ENCODE assay signal across 19 cellular contexts in genomic region chr3:110016235-110016634, GRCh38.
A peak's percentile ranks its signal among the peaks of the same experiment; 100 is the strongest.
DNase-seq lines count a peak whose midpoint lies in the region; ATAC-seq and TF ChIP-seq lines count a peak whose summit lies in the region.
"Had no signal": no experiment of that assay in that cellular context is flagged by ENCODE, and none has a peak within 500 bp of the region (broad histone marks: within the 10 kb centered on the region; RNA-seq: fewer than 3 reads in every experiment).

No MANE protein-coding gene starts in this region.

- intact Hi-C loops in sciatic nerve (cut with DNase I) (no loop called here), colonic mucosa (cut with DNase I) (no loop called here)
- intact Hi-C loops in activated naive CD4-positive, alpha-beta T cell treated with anti-CD3 and anti-CD28 coated beads for 36 hours (cut with micrococcal nuclease): no loop called here

- no peaks in the 10 kb centered on the region for H4K20me1 ChIP-seq in GM23338 (replicated peaks; ENCODE audit: insufficient read depth)

- H3K27me3 ChIP-seq in GM23338 (ENCODE audit: insufficient read depth) (no peaks in the 10 kb centered on the region), iPS-20b (ENCODE audit: insufficient read depth, low read length) (no peaks in the 10 kb centered on the region), colonic mucosa (no peaks in the 10 kb centered on the region)
- H3K27me3 ChIP-seq: SJCRH30 had no signal

- peaks cover 42% of the 10 kb centered on the region for H3K4me1 ChIP-seq in GM23338 (ENCODE audit: insufficient read depth)
- H3K4me1 ChIP-seq in iPS-20b (ENCODE audit: insufficient read depth, low read length): peaks cover 33% of the 10 kb centered on the region
- no peaks in the 10 kb centered on the region for H3K4me1 ChIP-seq in colonic mucosa
- H3K4me1 ChIP-seq: Caco-2, SJCRH30 had no signal

- H3K79me2 ChIP-seq in GM23338 (replicated peaks; ENCODE audit: insufficient read depth): no peaks in the 10 kb centered on the region

- no peaks in the 10 kb centered on the region for H3F3A ChIP-seq in GM23338 (replicated peaks; ENCODE audit: low read depth)

- peak overlapping the region; percentile 78; the same call in 1 of the 2 replicates for H2AFZ ChIP-seq in GM23338

- H3K27ac Mint-ChIP-seq in GM23338 (peak overlapping the region; percentile 76), WTC11 (peak overlapping the region; percentile 90)
- no peak overlapping the region for H3K27ac Mint-ChIP-seq in activated naive CD4-positive, alpha-beta T cell treated with anti-CD3 and anti-CD28 coated beads for 36 hours
- H3K27ac Mint-ChIP-seq: immature natural killer cell had no signal

- peaks cover 1% of the 10 kb centered on the region for H3K27me3 Mint-ChIP-seq in GM23338 (ENCODE audit: insufficient read depth, low read depth, poor library complexity)
- H3K27me3 Mint-ChIP-seq in WTC11 (ENCODE audit: low read depth): no peaks in the 10 kb centered on the region
- H3K27me3 Mint-ChIP-seq in activated naive CD4-positive, alpha-beta T cell treated with anti-CD3 and anti-CD28 coated beads for 36 hours (ENCODE audit: low read depth): no peaks in the 10 kb centered on the region

- POLR2A ChIA-PET in WTC11 (lab: Charles Lee): no interaction called here

- H3K36me3 ChIP-seq in GM23338 (ENCODE audit: insufficient read depth) (no peaks in the 10 kb centered on the region), iPS-20b (ENCODE audit: insufficient read depth, low read depth, low read length) (no peaks in the 10 kb centered on the region), colonic mucosa (no peaks in the 10 kb centered on the region)
- H3K36me3 ChIP-seq: SJCRH30 had no signal

- H3K4me3 Mint-ChIP-seq in GM23338 (no peak overlapping the region), WTC11 (no peak overlapping the region)
- no peak overlapping the region for H3K4me3 Mint-ChIP-seq in activated naive CD4-positive, alpha-beta T cell treated with anti-CD3 and anti-CD28 coated beads for 36 hours
- H3K4me3 Mint-ChIP-seq: immature natural killer cell had no signal

- H3K36me3 Mint-ChIP-seq in GM23338 (ENCODE audit: low read depth) (peaks cover 8% of the 10 kb centered on the region), WTC11 (peaks cover 11% of the 10 kb centered on the region; the same call in 1 of the 2 replicates)
- H3K36me3 Mint-ChIP-seq in activated naive CD4-positive, alpha-beta T cell treated with anti-CD3 and anti-CD28 coated beads for 36 hours (ENCODE audit: low read depth): no peaks in the 10 kb centered on the region
- H3K36me3 Mint-ChIP-seq: immature natural killer cell had no signal

- peaks cover 11% of the 10 kb centered on the region for H3K9me3 Mint-ChIP-seq in GM23338
- peaks cover 10% of the 10 kb centered on the region for H3K9me3 Mint-ChIP-seq in WTC11
- H3K9me3 Mint-ChIP-seq in activated naive CD4-positive, alpha-beta T cell treated with anti-CD3 and anti-CD28 coated beads for 36 hours: peaks cover 8% of the 10 kb centered on the region

- TF ChIP-seq CTCF in GM23338 (conservative IDR thresholded peaks at IDR 0.05; ENCODE audit: low read depth in 2 of 2) (no peak), WTC11 (IDR thresholded peaks at IDR 0.05) (no peak), colonic mucosa (IDR thresholded peaks at IDR 0.05) (no peak)

- peaks cover 43% of the 10 kb centered on the region for H3K4me1 Mint-ChIP-seq in GM23338
- H3K4me1 Mint-ChIP-seq in WTC11: peaks cover 45% of the 10 kb centered on the region
- H3K4me1 Mint-ChIP-seq in activated naive CD4-positive, alpha-beta T cell treated with anti-CD3 and anti-CD28 coated beads for 36 hours (ENCODE audit: low read depth): peaks cover 2% of the 10 kb centered on the region
- H3K4me1 Mint-ChIP-seq: immature natural killer cell had no signal

- no peak overlapping the region; the same call in 1 of the 2 replicates for H3K9ac ChIP-seq in iPS-20b (ENCODE audit: low read depth, low read length)
- H3K9ac ChIP-seq in colonic mucosa (ENCODE audit: low read depth in 2 of 2, low read length in 2 of 2): no peak overlapping the region

- H3K9me2 ChIP-seq in GM23338 (ENCODE audit: insufficient read depth): no peaks in the 10 kb centered on the region

- ATAC-seq in GM23338 (no peak; the same call in 2 of the 3 replicates), WTC11 (peak; percentile 69), sciatic nerve (peak; percentile 41)

- H3K4me2 ChIP-seq in GM23338: peak overlapping the region; percentile 18; the same call in 1 of the 2 replicates

- DNase-seq in GM23338 (ENCODE audit: low spot score) (peak; percentile 2), WTC11 (ENCODE audit: low spot score) (no peak), sciatic nerve (ENCODE audit: low spot score) (no peak), colonic mucosa (no peak)
- no peak for DNase-seq in activated naive CD4-positive, alpha-beta T cell treated with anti-CD3 and anti-CD28 coated beads for 36 hours
- no peak for DNase-seq in effector CD4-positive, alpha-beta T cell
- DNase-seq: activated CD4-positive, CD25-positive, alpha-beta regulatory T cell treated with anti-CD3 and anti-CD28 coated beads, Interleukin-2, amount 50 U/mL, for 72 hours; amygdala; Caco-2; immature natural killer cell; NCI-H2081 treated with DMSO at 0.1 percent for 48 hours; NCI-H524; OCI-M1; retina; SJCRH30; stimulated activated CD4-positive, alpha-beta T cell treated with anti-CD3 and anti-CD28 coated beads, Interleukin-2, amount 100 ng/mL, for 24 hours; T1000 had no signal

- H3K4me3 ChIP-seq in GM23338 (no peak overlapping the region), iPS-20b (ENCODE audit: low read length) (0 out of 2 replicates have a peak overlapping the region, but pooled peaks have one; percentile 3), colonic mucosa (no peak overlapping the region)
- H3K4me3 ChIP-seq: SJCRH30 had no signal

- H3K9me3 ChIP-seq in iPS-20b (ENCODE audit: insufficient read depth, low read depth, low read length): no peaks in the 10 kb centered on the region
- no peaks in the 10 kb centered on the region for H3K9me3 ChIP-seq in colonic mucosa
- H3K9me3 ChIP-seq: Caco-2, SJCRH30 had no signal

- H3K27ac ChIP-seq in GM23338 (ENCODE audit: low read depth) (peak overlapping the region; percentile 39; the same call in 1 of the 2 replicates), iPS-20b (ENCODE audit: low read length) (peak overlapping the region; percentile 36), colonic mucosa (no peak overlapping the region)
- H3K27ac ChIP-seq: epithelial cell of prostate, SJCRH30 had no signal

- CTCF ChIA-PET in WTC11 (lab: Charles Lee): no interaction called here
- CTCF ChIA-PET in activated naive CD4-positive, alpha-beta T cell treated with anti-CD3 and anti-CD28 coated beads for 36 hours (lab: Charles Lee): no interaction called here

TF ChIP-seq in WTC11, 78 proteins besides CTCF, POLR2A, EP300 and RAD21 (continues in another document):
- TF ChIP-seq PRDM15 (CRISPR knock-in tag; IDR thresholded peaks at IDR 0.05): no peak
- no peak for TF ChIP-seq ZNF416 (CRISPR knock-in tag; IDR thresholded peaks at IDR 0.05)
- TF ChIP-seq ZNF512 (CRISPR knock-in tag; IDR thresholded peaks at IDR 0.05; ENCODE audit: borderline replicate concordance): no peak
- no peak for TF ChIP-seq ATF1 (CRISPR knock-in tag; IDR thresholded peaks at IDR 0.05)
- no peak for TF ChIP-seq TEAD4 (CRISPR knock-in tag; IDR thresholded peaks at IDR 0.05)
